Comparison of ENCODE assay signal across 8 cellular contexts in the genomic region with DNA sequence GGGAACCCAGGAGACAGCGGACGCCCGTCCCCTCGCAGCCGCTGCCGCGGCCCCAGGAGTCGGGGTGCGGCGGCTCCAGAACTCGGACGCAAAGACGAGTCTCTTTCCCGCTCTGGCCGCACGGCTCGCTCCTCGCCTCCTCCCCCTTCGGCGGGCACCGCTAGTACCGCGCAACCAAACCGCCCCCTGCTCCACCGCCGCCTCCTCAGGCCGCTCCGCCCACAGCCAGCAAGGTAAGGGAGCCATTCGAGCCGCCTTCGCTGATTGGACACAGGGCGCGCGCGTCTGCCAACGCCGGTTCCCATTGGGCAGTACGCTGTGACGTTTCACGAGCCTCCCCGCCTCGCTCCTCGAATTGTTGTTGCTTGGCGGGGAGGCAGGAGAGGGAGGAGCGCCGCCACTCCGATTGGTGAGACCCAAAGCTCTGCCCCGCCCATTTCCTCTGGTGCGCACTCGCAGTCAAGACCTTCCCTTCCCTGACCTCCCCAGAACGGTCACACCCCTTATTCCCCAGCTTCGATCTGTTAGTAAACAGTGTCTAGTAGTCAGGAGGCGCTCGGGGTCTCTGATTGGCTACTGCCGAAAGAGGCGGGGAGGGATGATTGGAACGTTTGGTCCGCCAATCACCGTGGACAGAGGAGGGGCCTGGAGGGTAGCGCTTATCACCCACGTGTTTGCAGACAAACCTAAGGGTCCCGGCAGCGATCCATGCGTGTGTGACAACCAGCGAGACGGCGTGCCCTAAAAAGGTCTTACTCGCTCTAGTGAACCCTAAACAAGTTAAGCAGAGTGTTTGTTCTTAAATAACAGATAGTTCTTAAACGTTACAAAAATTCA. TPM values are rescaled to one million over a fixed set of nuclear protein-coding genes. Genes with fewer than 3 reads are reported as not detected.
DNase-seq lines count a peak whose midpoint lies in the region; ATAC-seq and TF ChIP-seq lines count a peak whose summit lies in the region.

A gene (minus strand): TSS at position 170 of the 837 bp plus-strand sequence. CDS start 207 bp downstream, outside the sequence.

- intact Hi-C loops in PC-9 (cut with micrococcal nuclease; ENCODE audit: unreplicated experiment), result loop anchor here (1.0 to 10.0 kb wide), 2 partner anchors 67 to 546 kb away; no protein-coding TSS in a partner anchor

- peak within 1 kb of the TSS; percentile 89 for H3K4me2 ChIP-seq in PC-9

- DNase-seq in DMS153 (lab: John Stamatoyannopoulos, UW) (peak; percentile 100), PC-9 (peak; percentile 88 to 96), epithelial cell of proximal tubule (ENCODE audit: low read depth) (peak; percentile 99), mucosa of gallbladder (ENCODE audit: low spot score) (peak; percentile 100)
- peak; percentile 100 for DNase-seq in Jurkat, Clone E6-1 (ENCODE audit: low read depth, low spot score)
- peak; percentile 98 for DNase-seq in activated T-cell treated with anti-CD3 and anti-CD28 coated beads, Interleukin-2, amount 50 U/mL, for 1 hour
- peak; percentile 99 to 100 for DNase-seq in stimulated activated CD8-positive, alpha-beta memory T cell treated with anti-CD3 and anti-CD28 coated beads, Interleukin-4, amount 100 ng/mL, for 4 hours (ENCODE audit: low read depth in 2 of 2, low spot score in 1 of 2)

- peak within 1 kb of the TSS; percentile 81 for H3K4me3 ChIP-seq in Jurkat, Clone E6-1 (ENCODE audit: low read length)
- H3K4me3 ChIP-seq in PC-9, result peak within 1 kb of the TSS; percentile 82
- H3K4me3 ChIP-seq in epithelial cell of proximal tubule (ENCODE audit: low read depth, low read length), result peak within 1 kb of the TSS; percentile 92

- no peaks in the 10 kb centered on the region; the same call in 1 of the 2 replicates for H4K20me1 ChIP-seq in PC-9 (ENCODE audit: insufficient read depth)

- no peaks in the 10 kb centered on the region for H3K27me3 ChIP-seq in PC-9 (ENCODE audit: insufficient read depth, low read depth)

- H3K9me3 ChIP-seq in PC-9 (ENCODE audit: insufficient read depth, low read depth), result no peaks in the 10 kb centered on the region

- H3F3A ChIP-seq in PC-9 (ENCODE audit: insufficient read depth, low read depth), result 0 out of 2 replicates have a peak, but pooled peaks cover 4% of the 10 kb centered on the region

- peaks cover 22% of the 10 kb centered on the region for H3K4me1 ChIP-seq in PC-9 (replicated peaks; ENCODE audit: insufficient read depth)

- no peaks in the 10 kb centered on the region for H3K9me2 ChIP-seq in PC-9 (ENCODE audit: insufficient read depth)

- H3K27ac ChIP-seq in PC-9, result peak within 1 kb of the TSS; percentile 67

- POLR2A ChIA-PET in PC-9 (lab: Charles Lee; ENCODE audit: unreplicated experiment), result interaction anchor here (0.5 to 0.6 kb wide), 2 partner anchors 20 to 1047 kb away, joined by 3 to 15 read pairs; no protein-coding TSS in a partner anchor

- no TSS peak for BruUV-seq in PC-9 (replicated peaks; lab: Mats Ljungman, UMichigan)

- peaks cover 5% of the 10 kb centered on the region; the same call in 1 of the 2 replicates for H3K79me2 ChIP-seq in PC-9 (ENCODE audit: low read depth)

- CTCF ChIA-PET in PC-9 (lab: Charles Lee), result no interaction called here

- peak within 1 kb of the TSS; percentile 88 for H2AFZ ChIP-seq in PC-9

- H3K36me3 ChIP-seq in PC-9 (ENCODE audit: low read depth), result no peaks in the 10 kb centered on the region

- peak; percentile 81 for ATAC-seq in GM21619 (IDR thresholded peaks at IDR 0.05; ENCODE audit: unreplicated experiment)

- no peak for TF ChIP-seq CTCF in PC-9 (conservative IDR thresholded peaks at IDR 0.05)
- TF ChIP-seq CTCF in epithelial cell of proximal tubule (conservative IDR thresholded peaks at IDR 0.05; ENCODE audit: low read depth, low read length), result no peak

RNA-seq across cellular contexts. Expression of the gene that starts here (rescaled TPM):
- polyA plus RNA-seq in Jurkat, Clone E6-1 (2012; ENCODE audit: insufficient read depth, insufficient read length), result 4.4 TPM
- 3.0 and 3.5 TPM in 2 replicates for total RNA-seq in PC-9 (2021)
- 3.6 and 3.7 TPM in 2 replicates for total RNA-seq in epithelial cell of proximal tubule
- total RNA-seq in mucosa of gallbladder, result 7.1 TPM

Comparison
In these comparisons a context has a peak if more than half of its experiments do, and no peak if none do; other contexts are left out.
1. Peak in every context shown above with its lines: DNase-seq, ATAC-seq, H3K4me3 ChIP-seq and H3K27ac ChIP-seq.